25 cellular contexts compared by ENCODE assay signal in the genomic region with DNA sequence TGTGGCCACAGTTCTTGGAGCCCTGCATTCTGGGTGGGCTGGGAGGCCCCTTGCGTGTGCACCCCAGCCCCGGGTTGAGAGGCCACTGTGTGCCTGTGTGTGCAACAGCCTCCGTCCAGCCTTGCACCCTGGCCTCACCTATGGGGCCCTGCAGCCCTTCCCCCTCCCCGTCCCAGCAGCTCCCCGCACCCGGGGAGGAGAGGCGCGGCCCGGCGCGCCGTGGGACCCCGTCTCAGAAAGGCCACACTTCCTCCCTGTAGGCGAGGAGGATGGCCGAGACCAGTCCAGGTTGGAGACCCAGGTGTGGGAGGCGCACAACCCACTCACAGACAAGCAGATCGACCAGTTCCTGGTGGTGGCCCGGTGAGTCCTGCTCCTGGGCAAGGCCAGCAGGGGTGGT. TPM values are rescaled to one million over a fixed set of nuclear protein-coding genes. Genes with fewer than 3 reads are reported as not detected.
"Had no signal": no experiment of that assay in that cellular context is flagged by ENCODE, and none has a peak within 500 bp of the region (broad histone marks: within the 10 kb centered on the region; RNA-seq: fewer than 3 reads in every experiment).

No MANE protein-coding gene starts in this region.

- H3K27ac Mint-ChIP-seq: IgD-negative memory B cell had no signal

- H3K9me3 Mint-ChIP-seq: IgD-negative memory B cell had no signal

- H3K9me3 ChIP-seq: SJCRH30 had no signal

- H3K4me3 Mint-ChIP-seq: IgD-negative memory B cell had no signal

- ATAC-seq: Panc1, PC-3, SK-N-SH treated with all-trans-retinoic acid at 6 μM for 48 hours had no signal

- H3K27me3 Mint-ChIP-seq: IgD-negative memory B cell had no signal

- H3K4me3 ChIP-seq: SJCRH30 had no signal

- DNase-seq: KBM-7, MV-4-11, NCI-H1048, NCI-H1105, NCI-H1417, NCI-H1436 treated with DMSO at 0.1 percent for 48 hours, NCI-H1694, NCI-H1930, NCI-H2081, NCI-H2107, NCI-H2227 treated with DMSO at 0.1 percent for 48 hours, NCI-H510A, NCI-H524 treated with DMSO at 0.1 percent for 48 hours, NCI-H69, NCI-H774, PC-3, SHP77 treated with DMSO at 0.1 percent for 48 hours, SJCRH30 had no signal

- H3K4me1 Mint-ChIP-seq: IgD-negative memory B cell had no signal

- H3K27ac ChIP-seq: SJCRH30 had no signal

- H3K27me3 ChIP-seq: SJCRH30 had no signal

RNA-seq across cellular contexts. Expression of gene CRIP2, which starts 16.6 kb away (rescaled TPM):
- total RNA-seq: OCI-LY7 had no signal

RNA-seq across cellular contexts. Expression of gene CRIP1, which starts 28.7 kb away (rescaled TPM):
- total RNA-seq: LHCN-M2, MCF 10A had no signal

RNA-seq across cellular contexts. Expression of gene TEX22, which starts 59.7 kb away (rescaled TPM):
- total RNA-seq: HT-29 had no signal
